Comparison of ENCODE assay signal across 8 cellular contexts in genomic region chr6:52503853-52504777, GRCh38.
DNase-seq lines count a peak whose midpoint lies in the region; ATAC-seq and TF ChIP-seq lines count a peak whose summit lies in the region.

No MANE protein-coding gene starts in this region.

- H3K4me1 Mint-ChIP-seq in activated B cell treated with CpG ODN at 0.5 μM for 24 hours: peaks cover 5% of the 10 kb centered on the region
- H3K4me1 Mint-ChIP-seq in activated naive CD4-positive, alpha-beta T cell treated with anti-CD3 and anti-CD28 coated beads for 36 hours (ENCODE audit: low read depth): no peaks in the 10 kb centered on the region

- no peak overlapping the region for H3K27ac ChIP-seq in A673 (ENCODE audit: low read depth, low read length, poor library complexity, severe bottlenecking)

- no peaks in the 10 kb centered on the region for H3K4me1 ChIP-seq in A673 (ENCODE audit: insufficient read depth, low read length, poor library complexity, severe bottlenecking)

- no peaks in the 10 kb centered on the region for H3K9me3 Mint-ChIP-seq in activated B cell treated with CpG ODN at 0.5 μM for 24 hours
- H3K9me3 Mint-ChIP-seq in activated naive CD4-positive, alpha-beta T cell treated with anti-CD3 and anti-CD28 coated beads for 36 hours: no peaks in the 10 kb centered on the region

- no peaks in the 10 kb centered on the region for H3K27me3 Mint-ChIP-seq in activated B cell treated with CpG ODN at 0.5 μM for 24 hours
- H3K27me3 Mint-ChIP-seq in activated naive CD4-positive, alpha-beta T cell treated with anti-CD3 and anti-CD28 coated beads for 36 hours (ENCODE audit: low read depth): no peaks in the 10 kb centered on the region

- no TSS peak for BruUV-seq in A673 (replicated peaks; lab: Mats Ljungman, UMichigan)

- H3K4me3 ChIP-seq in A673 (ENCODE audit: low read depth, low read length, poor library complexity, severe bottlenecking): no peak overlapping the region

- no peak overlapping the region for H3K4me3 Mint-ChIP-seq in activated B cell treated with CpG ODN at 0.5 μM for 24 hours
- no peak overlapping the region for H3K4me3 Mint-ChIP-seq in activated naive CD4-positive, alpha-beta T cell treated with anti-CD3 and anti-CD28 coated beads for 36 hours

- intact Hi-C loops in activated B cell treated with CpG ODN at 0.5 μM for 24 hours (cut with micrococcal nuclease): no loop called here
- intact Hi-C loops in activated naive CD4-positive, alpha-beta T cell treated with anti-CD3 and anti-CD28 coated beads for 36 hours (cut with micrococcal nuclease): no loop called here
- intact Hi-C loops in A673 (cut with micrococcal nuclease; ENCODE audit: unreplicated experiment): no loop called here

- peaks cover 56% of the 10 kb centered on the region for H3K36me3 Mint-ChIP-seq in activated B cell treated with CpG ODN at 0.5 μM for 24 hours (ENCODE audit: low read depth)
- H3K36me3 Mint-ChIP-seq in activated naive CD4-positive, alpha-beta T cell treated with anti-CD3 and anti-CD28 coated beads for 36 hours (ENCODE audit: low read depth): peaks cover 1% of the 10 kb centered on the region

- peak; percentile 48 for DNase-seq in CD1c-positive myeloid dendritic cell (ENCODE audit: extremely low spot score)
- peak; percentile 91 for DNase-seq in NCI-H146 (lab: John Stamatoyannopoulos, UW)
- no peak for DNase-seq in activated B cell treated with CpG ODN at 0.5 μM for 24 hours
- DNase-seq in iPS-NIHi11 (ENCODE audit: low spot score): peak; percentile 71
- peak; percentile 64 for DNase-seq in stromal cell of bone marrow (ENCODE audit: low read depth)
- no peak for DNase-seq in NCI-H1048 (lab: John Stamatoyannopoulos, UW)
- no peak for DNase-seq in activated naive CD4-positive, alpha-beta T cell treated with anti-CD3 and anti-CD28 coated beads for 36 hours
- DNase-seq in A673 (ENCODE audit: low spot score): no peak

- H3K36me3 ChIP-seq in A673 (ENCODE audit: insufficient read depth, low read length, poor library complexity, severe bottlenecking): no peaks in the 10 kb centered on the region

- H3K27ac Mint-ChIP-seq in activated B cell treated with CpG ODN at 0.5 μM for 24 hours: no peak overlapping the region
- no peak overlapping the region for H3K27ac Mint-ChIP-seq in activated naive CD4-positive, alpha-beta T cell treated with anti-CD3 and anti-CD28 coated beads for 36 hours

- ATAC-seq in activated B cell treated with CpG ODN at 0.5 μM for 24 hours (ENCODE audit: low read depth): peak; percentile 31

- TF ChIP-seq CTCF in activated B cell treated with CpG ODN at 0.5 μM for 24 hours (IDR thresholded peaks at IDR 0.05): no peak
- TF ChIP-seq CTCF in A673 (conservative IDR thresholded peaks at IDR 0.05; ENCODE audit: low read depth, low read length): no peak

- H3K9me3 ChIP-seq in A673 (ENCODE audit: low read depth, low read length, poor library complexity, severe bottlenecking): no peaks in the 10 kb centered on the region

- H3K27me3 ChIP-seq in A673 (replicated peaks; ENCODE audit: insufficient read depth, low read depth, low read length, poor library complexity): no peaks in the 10 kb centered on the region

- CTCF ChIA-PET in activated B cell treated with CpG ODN at 0.5 μM for 24 hours (lab: Charles Lee): interaction anchor here (1.1 to 1.6 kb wide), 3 partner anchors 85 to 96 kb away, joined by 3 to 6 read pairs (median 4); no protein-coding TSS in a partner anchor
- CTCF ChIA-PET in activated naive CD4-positive, alpha-beta T cell treated with anti-CD3 and anti-CD28 coated beads for 36 hours (lab: Charles Lee): no interaction called here
- CTCF ChIA-PET in A673 (lab: Charles Lee): no interaction called here

- POLR2A ChIA-PET in activated B cell treated with CpG ODN at 0.5 μM for 24 hours (lab: Charles Lee): no interaction called here
- POLR2A ChIA-PET in A673 (lab: Charles Lee; ENCODE audit: low non-redundant PET): no interaction called here

Comparison
In these comparisons a context has a peak if more than half of its experiments do, and no peak if none do; other contexts are left out.
1. DNase-seq: peak in CD1c-positive myeloid dendritic cell (single experiment), NCI-H146 (single experiment), iPS-NIHi11 (single experiment) and stromal cell of bone marrow (single experiment); none in activated B cell treated with CpG ODN at 0.5 μM for 24 hours (single experiment), NCI-H1048 (single experiment), activated naive CD4-positive, alpha-beta T cell treated with anti-CD3 and anti-CD28 coated beads for 36 hours (single experiment) and A673 (single experiment).